ENCODE assay signal across 1 cellular context in the genomic region with DNA sequence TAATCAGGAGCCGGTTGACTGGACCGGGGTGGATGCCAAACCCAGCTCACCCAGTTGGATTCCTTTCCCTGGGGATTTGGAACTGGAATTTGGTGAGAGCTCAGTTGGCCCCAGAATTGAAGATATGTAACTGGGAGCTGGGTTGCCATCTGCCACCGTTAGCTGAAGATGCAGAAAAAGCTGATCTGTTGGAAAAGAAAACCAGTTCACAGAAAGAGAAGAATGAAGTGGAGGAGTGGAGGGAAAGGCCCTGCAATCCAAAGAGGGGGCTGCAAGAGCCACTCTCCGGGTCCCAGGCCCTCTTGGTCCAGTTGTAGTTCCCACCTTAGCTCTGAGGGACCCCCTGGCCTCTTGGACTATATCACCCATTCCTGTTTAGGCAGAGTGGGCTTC.
TF ChIP-seq lines count a peak whose summit lies in the region.

No MANE protein-coding gene starts in this region.

TF ChIP-seq in HepG2, 621 proteins besides CTCF, POLR2A, EP300 and RAD21 (continued from another document):
- TF ChIP-seq HMGA1 (CRISPR knock-in tag; conservative IDR thresholded peaks at IDR 0.05) = no peak
TF ChIP-seq in HepG2: peak in this region for 0.
